In genomic region chr17:79994222-79994569, GRCh38 we compare ENCODE assay signal across 8 cellular contexts. TPM values are rescaled to one million over a fixed set of nuclear protein-coding genes. Genes with fewer than 3 reads are reported as not detected.
DNase-seq lines count a peak whose midpoint lies in the region; TF ChIP-seq lines count a peak whose summit lies in the region.
"Not testable (repeated sequence)": the region's sequence is repeated elsewhere in the genome, so short reads cannot be mapped to it uniquely, and the experiment has no call there.
"Had no signal": no experiment of that assay in that cellular context is flagged by ENCODE, and none has a peak within 500 bp of the region (broad histone marks: within the 10 kb centered on the region; RNA-seq: fewer than 3 reads in every experiment).

No MANE protein-coding gene starts in this region.

- not testable (repeated sequence) for H3K27me3 Mint-ChIP-seq in Caco-2 (ENCODE audit: insufficient read depth, unreplicated experiment); activated naive CD4-positive, alpha-beta T cell treated with anti-CD3 and anti-CD28 coated beads, Interleukin-2, amount 50 U/mL, for 24 hours; chondrocyte (ENCODE audit: low read depth); progenitor cell of endocrine pancreas

- H3K27ac ChIP-seq in KMS-11: peak overlapping the region; percentile 82
- H3K27ac ChIP-seq in SJCRH30: peak overlapping the region; percentile 10; the same call in 1 of the 2 replicates
- peak overlapping the region; percentile 76 for H3K27ac ChIP-seq in mesenchymal stem cell (ENCODE audit: low read length, poor library complexity, severe bottlenecking)

- H2BK5ac ChIP-seq in mesenchymal stem cell (ENCODE audit: low read depth, low read length, poor library complexity, severe bottlenecking): not testable (repeated sequence)

- H3K9ac ChIP-seq in KMS-11 (peak overlapping the region; percentile 61), mesenchymal stem cell (ENCODE audit: low read length) (peak overlapping the region; percentile 80)

- peak overlapping the region; percentile 57 for H2BK15ac ChIP-seq in mesenchymal stem cell (ENCODE audit: low read depth, poor library complexity, severe bottlenecking)

- peak overlapping the region; percentile 70 for H2AFZ ChIP-seq in KMS-11 (ENCODE audit: low read depth)
- not testable (repeated sequence) for H2AFZ ChIP-seq in mesenchymal stem cell (ENCODE audit: low read depth, low read length)

- H3K36me3 ChIP-seq in Caco-2 (ENCODE audit: control insufficient read depth, insufficient read depth, low read length); KMS-11 (ENCODE audit: insufficient read depth); SJCRH30; mesenchymal stem cell (ENCODE audit: control insufficient read depth in 1 of 2, insufficient read depth in 2 of 2, low read depth in 1 of 2, low read length in 2 of 2): not testable (repeated sequence)

- H3K79me2 ChIP-seq in KMS-11 (ENCODE audit: insufficient read depth, low read depth): not testable (repeated sequence)

- not testable (repeated sequence) for H2AK5ac ChIP-seq in mesenchymal stem cell (ENCODE audit: low read length, severe bottlenecking)

- POLR2A ChIA-PET in Caco-2 (lab: Charles Lee): interaction anchor here (0.6 to 4.5 kb wide), 15 partner anchors 10 to 197 kb away, joined by 3 to 170 read pairs (median 7); partner anchors contain the start of genes CBX4, CBX8 and GAA

- H3K14ac ChIP-seq in mesenchymal stem cell (ENCODE audit: low read length in 2 of 2): not testable (repeated sequence)

- H3K4me1 ChIP-seq in Caco-2 (peaks cover 44% of the 10 kb centered on the region), KMS-11 (ENCODE audit: low read depth, poor library complexity, severe bottlenecking) (peaks cover 37% of the 10 kb centered on the region), SJCRH30 (peaks cover 22% of the 10 kb centered on the region), mesenchymal stem cell (ENCODE audit: control insufficient read depth, insufficient read depth, low read depth, low read length) (peaks cover 36% of the 10 kb centered on the region)

- H4K20me1 ChIP-seq in KMS-11 (ENCODE audit: insufficient read depth): not testable (repeated sequence)

- BruUV-seq in Caco-2 (replicated peaks; lab: Mats Ljungman, UMichigan): not testable (repeated sequence)

- peak overlapping the region in 1 of 2 experiments; percentile 60 for H3K18ac ChIP-seq in mesenchymal stem cell (ENCODE audit: low read depth in 1 of 2, low read length in 2 of 2)

- not testable (repeated sequence) for H3K23ac ChIP-seq in mesenchymal stem cell (ENCODE audit: low read length in 2 of 2)

- not testable (repeated sequence) for DNase-seq in Caco-2; SJCRH30; chondrocyte (ENCODE audit: low spot score); mesenchymal stem cell; progenitor cell of endocrine pancreas (ENCODE audit: low spot score, unreplicated experiment)

- not testable (repeated sequence) for H3K9me3 ChIP-seq in Caco-2; SJCRH30 (replicated peaks); mesenchymal stem cell (ENCODE audit: control insufficient read depth, low read length)

- peak overlapping the region; percentile 48 for H3K4me3 ChIP-seq in Caco-2 (ENCODE audit: low read depth, low read length)
- not testable (repeated sequence) for H3K4me3 ChIP-seq in KMS-11 (IDR thresholded peaks at IDR 0.05; ENCODE audit: insufficient read depth, low read depth, low read length); SJCRH30
- peak overlapping the region in 1 of 2 experiments; percentile 55 for H3K4me3 ChIP-seq in mesenchymal stem cell (ENCODE audit: insufficient read depth in 1 of 2, low read depth in 1 of 2, low read length in 2 of 2)

- peaks cover 21% of the 10 kb centered on the region for H3K79me1 ChIP-seq in mesenchymal stem cell (replicated peaks; ENCODE audit: low read length, poor library complexity, severe bottlenecking)

- CTCF ChIA-PET in Caco-2 (lab: Charles Lee): interaction anchor here (0.5 to 2.3 kb wide), 15 partner anchors 8 to 684 kb away, joined by 3 to 29 read pairs (median 7); partner anchors contain the start of genes CBX4, CBX8 and GAA

- peak overlapping the region; percentile 100 for H3K27ac Mint-ChIP-seq in Caco-2 (ENCODE audit: unreplicated experiment)
- H3K27ac Mint-ChIP-seq in activated naive CD4-positive, alpha-beta T cell treated with anti-CD3 and anti-CD28 coated beads, Interleukin-2, amount 50 U/mL, for 24 hours: peak overlapping the region; percentile 83
- H3K27ac Mint-ChIP-seq in chondrocyte (ENCODE audit: unreplicated experiment): peak overlapping the region; percentile 97
- peak overlapping the region; percentile 95 for H3K27ac Mint-ChIP-seq in progenitor cell of endocrine pancreas

- peak overlapping the region; percentile 96 for H3K4me3 Mint-ChIP-seq in Caco-2 (ENCODE audit: unreplicated experiment)
- not testable (repeated sequence) for H3K4me3 Mint-ChIP-seq in activated naive CD4-positive, alpha-beta T cell treated with anti-CD3 and anti-CD28 coated beads, Interleukin-2, amount 50 U/mL, for 24 hours; chondrocyte (ENCODE audit: unreplicated experiment); progenitor cell of endocrine pancreas (ENCODE audit: low read depth)

- H4K91ac ChIP-seq in mesenchymal stem cell (ENCODE audit: low read length): not testable (repeated sequence)

- H3K4me2 ChIP-seq in KMS-11: peak overlapping the region; percentile 70
- H3K4me2 ChIP-seq in mesenchymal stem cell (ENCODE audit: low read length, poor library complexity, severe bottlenecking): peak overlapping the region; percentile 49

- not testable (repeated sequence) for TF ChIP-seq CTCF in Caco-2 (IDR thresholded peaks at IDR 0.05; ENCODE audit: insufficient read depth in 1 of 2, low read depth in 1 of 2, low read length in 1 of 2, severe bottlenecking in 1 of 2, unreplicated experiment in 1 of 2); KMS-11 (conservative IDR thresholded peaks at IDR 0.05; ENCODE audit: low read depth, low read length); chondrocyte (IDR thresholded peaks at IDR 0.05); progenitor cell of endocrine pancreas (IDR thresholded peaks at IDR 0.05; ENCODE audit: unreplicated experiment)

- H2BK120ac ChIP-seq in mesenchymal stem cell (ENCODE audit: low read depth, low read length): peak overlapping the region; percentile 27

- H3K27me3 ChIP-seq in Caco-2 (replicated peaks; ENCODE audit: control insufficient read depth, insufficient read depth, low read length); KMS-11 (ENCODE audit: insufficient read depth, low read depth); SJCRH30; mesenchymal stem cell (ENCODE audit: control insufficient read depth in 1 of 2, insufficient read depth in 1 of 2, low read length in 2 of 2): not testable (repeated sequence)

- H3K36me3 Mint-ChIP-seq in Caco-2 (ENCODE audit: insufficient read depth, unreplicated experiment): peaks cover 29% of the 10 kb centered on the region
- not testable (repeated sequence) for H3K36me3 Mint-ChIP-seq in activated naive CD4-positive, alpha-beta T cell treated with anti-CD3 and anti-CD28 coated beads, Interleukin-2, amount 50 U/mL, for 24 hours; chondrocyte (ENCODE audit: low read depth); progenitor cell of endocrine pancreas (ENCODE audit: insufficient read depth)

- H2BK12ac ChIP-seq in mesenchymal stem cell (ENCODE audit: low read length in 2 of 2): peak overlapping the region in 1 of 2 experiments; percentile 98

- WGBS in mesenchymal stem cell: 38% methylated on average over 3 of the region's 4 CpGs

- H3K4me1 Mint-ChIP-seq in Caco-2 (ENCODE audit: low read depth, unreplicated experiment): peaks cover 27% of the 10 kb centered on the region
- peaks cover 70% of the 10 kb centered on the region for H3K4me1 Mint-ChIP-seq in activated naive CD4-positive, alpha-beta T cell treated with anti-CD3 and anti-CD28 coated beads, Interleukin-2, amount 50 U/mL, for 24 hours
- peaks cover 47% of the 10 kb centered on the region for H3K4me1 Mint-ChIP-seq in chondrocyte (ENCODE audit: low read depth)
- H3K4me1 Mint-ChIP-seq in progenitor cell of endocrine pancreas (ENCODE audit: low read depth): peaks cover 29% of the 10 kb centered on the region

- intact Hi-C loops in Caco-2 (cut with micrococcal nuclease; ENCODE audit: unreplicated experiment): loop anchor here (5.0 kb wide), 1 partner anchor 42 kb away; no protein-coding TSS in a partner anchor

- H3K4ac ChIP-seq in mesenchymal stem cell (ENCODE audit: low read depth in 1 of 2, low read length in 2 of 2): peak overlapping the region; percentile 43 to 73

- peak overlapping the region; percentile 10 for H4K8ac ChIP-seq in mesenchymal stem cell (ENCODE audit: low read length)

- H3K9me3 Mint-ChIP-seq in Caco-2 (ENCODE audit: unreplicated experiment); activated naive CD4-positive, alpha-beta T cell treated with anti-CD3 and anti-CD28 coated beads, Interleukin-2, amount 50 U/mL, for 24 hours; chondrocyte (ENCODE audit: low read depth); progenitor cell of endocrine pancreas (ENCODE audit: low read depth): not testable (repeated sequence)

RNA-seq across cellular contexts. Expression of gene TBC1D16, which starts 41.5 kb away (rescaled TPM):
- total RNA-seq in Caco-2 (2022) (48.1 and 55.4 TPM in 2 replicates), chondrocyte (51.4 to 72.7 TPM (median 55.4 TPM) in 3 replicates), progenitor cell of endocrine pancreas (85.1 and 87.9 TPM in 2 replicates)
- total RNA-seq in SJCRH30 (2014; rRNA removed; shearing (Covaris generic)): 60.6 and 61.6 TPM in 2 replicates
- 20.2 TPM for polyA plus RNA-seq in mesenchymal stem cell (2013, experiment 1 of 2)
- 20.1 TPM for polyA plus RNA-seq in mesenchymal stem cell (2013, experiment 2 of 2)

RNA-seq across cellular contexts. Expression of gene CCDC40, which starts 42.2 kb away (rescaled TPM):
- 3.7 and 3.9 TPM in 2 replicates for total RNA-seq in Caco-2 (2022)
- total RNA-seq in SJCRH30 (2014; rRNA removed; shearing (Covaris generic)): 8.8 and 11.3 TPM in 2 replicates
- total RNA-seq in chondrocyte: 5.8 to 11.8 TPM (median 6.5 TPM) in 3 replicates
- 2.7 TPM for polyA plus RNA-seq in mesenchymal stem cell (2013, experiment 1 of 2)
- polyA plus RNA-seq in mesenchymal stem cell (2013, experiment 2 of 2): 2.8 TPM
- total RNA-seq in progenitor cell of endocrine pancreas: 26.9 and 28.0 TPM in 2 replicates
- total RNA-seq: activated CD8-positive, alpha-beta T cell treated with anti-CD3 and anti-CD28 coated beads, Interleukin-2, amount 10 ng/mL, durations not matched to agents 7 days and 5 days had no signal

Comparison
In these comparisons a context has a peak if more than half of its experiments do, and no peak if none do; other contexts are left out.
1. H3K27ac ChIP-seq: peak in every context shown above with its lines; median percentile 82 in KMS-11; 76 in mesenchymal stem cell; 10 in SJCRH30.